ENCODE assay signal across 22 cellular contexts in genomic region chr1:152999818-153000217, GRCh38. TPM values are rescaled to one million over a fixed set of nuclear protein-coding genes. Genes with fewer than 3 reads are reported as not detected.
DNase-seq lines count a peak whose midpoint lies in the region; ATAC-seq and TF ChIP-seq lines count a peak whose summit lies in the region.
"Had no signal": no experiment of that assay in that cellular context is flagged by ENCODE, and none has a peak within 500 bp of the region (broad histone marks: within the 10 kb centered on the region; RNA-seq: fewer than 3 reads in every experiment).

No MANE protein-coding gene starts in this region.

- CTCF ChIA-PET in MCF 10A (lab: Yijun Ruan, JAX) (interaction anchor here (0.6 to 1.8 kb wide), 6 partner anchors 33 to 223 kb away, joined by 3 to 8 read pairs (median 3); no protein-coding TSS in a partner anchor), RWPE1 (lab: Yijun Ruan, JAX) (no interaction called here)

- in situ Hi-C loops in GM13977 (cut with MboI; ENCODE audit: low pct_unique_long_range_greater_than_20kb, low sequenced_read_pairs, unreplicated experiment): no loop called here

- no peak overlapping the region for H3K4me3 Mint-ChIP-seq in MCF 10A (ENCODE audit: unreplicated experiment)
- H3K4me3 Mint-ChIP-seq: CD14-positive monocyte; CD4-positive, alpha-beta memory T cell; GM23338 had no signal

- no peak for TF ChIP-seq CTCF in MCF 10A (IDR thresholded peaks at IDR 0.05; ENCODE audit: unreplicated experiment)
- no peak for TF ChIP-seq CTCF in breast epithelium (IDR thresholded peaks at IDR 0.05)
- TF ChIP-seq CTCF in epithelial cell of esophagus (IDR thresholded peaks at IDR 0.05; ENCODE audit: insufficient read depth, low read depth, low read length, missing control alignments): no peak
- no peak for TF ChIP-seq CTCF in esophagus squamous epithelium (IDR thresholded peaks at IDR 0.05)
- TF ChIP-seq CTCF in vagina (IDR thresholded peaks at IDR 0.05): no peak
- TF ChIP-seq CTCF in GM13977 (IDR thresholded peaks at IDR 0.05; ENCODE audit: extremely low read depth, insufficient read depth, missing control alignments): no peak
- TF ChIP-seq CTCF in RWPE1 (conservative IDR thresholded peaks at IDR 0.05; ENCODE audit: low read depth): no peak

- POLR2A ChIA-PET in MCF 10A (lab: Yijun Ruan, JAX): interaction anchor here (0.5 to 1.5 kb wide), 4 partner anchors 8 to 13 kb away, joined by 3 to 5 read pairs (median 4); no protein-coding TSS in a partner anchor
- POLR2A ChIA-PET in RWPE1 (lab: Yijun Ruan, JAX; ENCODE audit: low non-redundant PET): no interaction called here

- ATAC-seq in GM21367 (IDR thresholded peaks at IDR 0.05; ENCODE audit: unreplicated experiment): no peak
- ATAC-seq: A549, GM12878, GM23338 had no signal

- H3K9me3 Mint-ChIP-seq in MCF 10A (ENCODE audit: unreplicated experiment): peaks cover 8% of the 10 kb centered on the region

- intact Hi-C loops in MCF 10A (cut with micrococcal nuclease) (no loop called here), breast epithelium (cut with DNase I; ENCODE audit: low total_unique reads) (no loop called here), esophagus squamous epithelium (cut with DNase I) (no loop called here), vagina (cut with DNase I) (no loop called here)

- H3K27ac Mint-ChIP-seq in MCF 10A (ENCODE audit: low read depth, unreplicated experiment): peak overlapping the region; percentile 0
- H3K27ac Mint-ChIP-seq: CD14-positive monocyte; CD4-positive, alpha-beta memory T cell; GM23338 had no signal

- peaks cover 0 to 9% of the 10 kb centered on the region in 2 donors for H3K9me3 ChIP-seq in breast epithelium
- peaks cover 0 to 3% (median 0%) of the 10 kb centered on the region in 3 donors for H3K9me3 ChIP-seq in esophagus squamous epithelium
- no peaks in the 10 kb centered on the region for H3K9me3 ChIP-seq in vagina

- 41 to 55% methylated on average over 6 of the region's 6 CpGs for WGBS in esophagus squamous epithelium, 2 donors

- H3K27ac ChIP-seq in breast epithelium: no peak overlapping the region
- H3K27ac ChIP-seq in esophagus squamous epithelium: peak overlapping the region; percentile 74 to 91 (median 84)
- H3K27ac ChIP-seq in vagina: peak overlapping the region; percentile 24
- no peak overlapping the region for H3K27ac ChIP-seq in RWPE1
- H3K27ac ChIP-seq: 22Rv1, A549 had no signal

- no peak for TF ChIP-seq POLR2A in breast epithelium (IDR thresholded peaks at IDR 0.05)
- TF ChIP-seq POLR2A in esophagus squamous epithelium (IDR thresholded peaks at IDR 0.05): no peak
- no peak for TF ChIP-seq POLR2A in vagina (IDR thresholded peaks at IDR 0.05)

- H3K27me3 Mint-ChIP-seq in MCF 10A (ENCODE audit: insufficient read depth, unreplicated experiment): no peaks in the 10 kb centered on the region

- no TSS peak for BruUV-seq in MCF 10A (replicated peaks; lab: Mats Ljungman, UMichigan)

- H3K36me3 Mint-ChIP-seq in MCF 10A (ENCODE audit: insufficient read depth, unreplicated experiment): no peaks in the 10 kb centered on the region
- H3K36me3 Mint-ChIP-seq: CD14-positive monocyte; CD4-positive, alpha-beta memory T cell had no signal

- H3K4me1 Mint-ChIP-seq in MCF 10A (ENCODE audit: insufficient read depth, unreplicated experiment): peaks cover 16% of the 10 kb centered on the region
- H3K4me1 Mint-ChIP-seq: CD14-positive monocyte; CD4-positive, alpha-beta memory T cell had no signal

- no peak overlapping the region for H3K4me3 ChIP-seq in breast epithelium
- no peak overlapping the region for H3K4me3 ChIP-seq in epithelial cell of esophagus (ENCODE audit: low read length)
- no peak overlapping the region for H3K4me3 ChIP-seq in esophagus squamous epithelium
- H3K4me3 ChIP-seq in vagina: no peak overlapping the region
- H3K4me3 ChIP-seq: A549, GM12878, GM23338 had no signal

- DNase-seq in MCF 10A (ENCODE audit: unreplicated experiment) (no peak), breast epithelium (ENCODE audit: low spot score in 2 of 2) (no peak), epithelial cell of esophagus (ENCODE audit: low read depth) (peak; percentile 78), esophagus squamous epithelium (lab: John Stamatoyannopoulos, UW) (no peak), vagina (ENCODE audit: extremely low spot score in 2 of 2) (no peak), GM13977 (ENCODE audit: low spot score) (no peak), RWPE1 (ENCODE audit: low spot score) (no peak)
- DNase-seq: AML-193; CD4-positive, alpha-beta memory T cell; DMS 273 treated with DMSO at 0.1 percent for 48 hours; DMS53; DND-41; EL; HCEC 1CT had no signal

- H3K4me1 ChIP-seq in breast epithelium (no peaks in the 10 kb centered on the region), esophagus squamous epithelium (peaks cover 0 to 48% (median 0%) of the 10 kb centered on the region in 3 donors), vagina (no peaks in the 10 kb centered on the region)
- H3K4me1 ChIP-seq: A549 had no signal

- H3K27me3 ChIP-seq in breast epithelium: no peaks in the 10 kb centered on the region
- H3K27me3 ChIP-seq in esophagus squamous epithelium: no peaks in the 10 kb centered on the region
- H3K27me3 ChIP-seq in vagina: no peaks in the 10 kb centered on the region

- no peaks in the 10 kb centered on the region for H3K36me3 ChIP-seq in breast epithelium
- no peaks in the 10 kb centered on the region for H3K36me3 ChIP-seq in esophagus squamous epithelium
- H3K36me3 ChIP-seq in vagina: no peaks in the 10 kb centered on the region

RNA-seq across cellular contexts. Expression of gene SPRR3, which starts 1.7 kb away (rescaled TPM):
- not detected in 2 replicates for total RNA-seq in MCF 10A (2022)
- not detected for total RNA-seq in breast epithelium
- over 10,000 TPM in 1 of 4 donors, 1,000 to 10,000 TPM in 3; 7,283 to 22,357 (median 8,768) TPM for total RNA-seq in esophagus squamous epithelium
- total RNA-seq in vagina: 1,163 TPM
- total RNA-seq: CD4-positive, alpha-beta memory T cell; G401; GM12878; GM23338 had no signal

RNA-seq across cellular contexts. Expression of gene SPRR1A, which starts 15.9 kb away (rescaled TPM):
- total RNA-seq in MCF 10A (2022) (not detected in 2 replicates), breast epithelium (not detected), esophagus squamous epithelium (1,000 to 10,000 TPM in 1 of 4 donors, 100 to 1,000 TPM in 2, 10 to 100 TPM in 1; 57.4 to 1,951 (median 348) TPM), vagina (109 TPM)
- total RNA-seq: CD4-positive, alpha-beta memory T cell; G401; GM12878; GM23338; HT-29 had no signal

RNA-seq across cellular contexts. Expression of gene SPRR4, which starts 29.4 kb away (rescaled TPM):
- total RNA-seq in MCF 10A (2022): not detected in 2 replicates
- total RNA-seq in breast epithelium: not detected
- total RNA-seq in esophagus squamous epithelium: 1 to 10 TPM in 2 of 4 donors, under 1 TPM in 1, not detected in 1; 0.64 to 6.4 (median 1.3) TPM
- not detected for total RNA-seq in vagina
- total RNA-seq: CD4-positive, alpha-beta memory T cell; G401; GM12878; GM23338; HT-29 had no signal

RNA-seq across cellular contexts. Expression of gene SPRR1B, which starts 31.2 kb away (rescaled TPM):
- total RNA-seq in MCF 10A (2022): 3.5 and 4.0 TPM in 2 replicates
- not detected for total RNA-seq in breast epithelium
- total RNA-seq in esophagus squamous epithelium: 1,000 to 10,000 TPM in 1 of 4 donors, 100 to 1,000 TPM in 3; 102 to 3,090 (median 871) TPM
- 216 TPM for total RNA-seq in vagina
- total RNA-seq: CD4-positive, alpha-beta memory T cell; G401; GM12878; GM23338 had no signal

RNA-seq across cellular contexts. Expression of gene SPRR2D, which starts 41.1 kb away (rescaled TPM):
- total RNA-seq in MCF 10A (2022) (430 and 1,071 TPM in 2 replicates), breast epithelium (not detected), esophagus squamous epithelium (1,000 to 10,000 TPM in 1 of 4 donors, 100 to 1,000 TPM in 2, 1 to 10 TPM in 1; 8.2 to 1,680 (median 542) TPM), vagina (49.6 TPM)
- total RNA-seq: CD4-positive, alpha-beta memory T cell; G401; GM12878; GM23338; HT-29 had no signal

Comparison
In these comparisons a context has a peak if more than half of its experiments do, and no peak if none do; other contexts are left out.
1. H3K27ac ChIP-seq: peak in esophagus squamous epithelium (4 of 4) and vagina (single experiment); none in breast epithelium (0 of 2) and RWPE1 (single experiment).
2. RNA of gene SPRR3, which starts 1.7 kb away (total RNA-seq): 7,283 to 22,357 TPM in esophagus squamous epithelium and 1,163 TPM in vagina (single experiment); not detected in MCF 10A and not detected in breast epithelium; every median in the first group is over 100 times any median in the second.
3. RNA of gene SPRR1A, which starts 15.9 kb away (total RNA-seq): 57.4 to 1,951 TPM in esophagus squamous epithelium and 109 TPM in vagina (single experiment); not detected in MCF 10A and not detected in breast epithelium; every median in the first group is over 10 times any median in the second.